In genomic region chr17:37541880-37542675, GRCh38 we compare ENCODE assay signal across 2 cellular contexts.
TF ChIP-seq lines count a peak whose summit lies in the region.

No MANE protein-coding gene starts in this region.

TF ChIP-seq in IMR-90, 13 proteins besides CTCF, POLR2A, EP300 and RAD21:
- no peak for TF ChIP-seq MAZ (IDR thresholded peaks at IDR 0.05; ENCODE audit: borderline replicate concordance, low read depth, low read length)
- TF ChIP-seq CEBPB (IDR thresholded peaks at IDR 0.05; ENCODE audit: low read depth, low read length), result peak; percentile 97
- TF ChIP-seq CHD1 (IDR thresholded peaks at IDR 0.05; ENCODE audit: low read depth, low read length), result no peak
- peak; percentile 42; the same call in 1 of the 2 replicates for TF ChIP-seq MAFK (IDR thresholded peaks at IDR 0.05; ENCODE audit: low read depth, low read length)

TF ChIP-seq in GM12878, 131 proteins besides CTCF, POLR2A, EP300 and RAD21:
- TF ChIP-seq MXI1 (IDR thresholded peaks at IDR 0.05; ENCODE audit: low read depth, low read length) (no peak), SMAD1 (IDR thresholded peaks at IDR 0.05; ENCODE audit: low read depth, partially characterized antibody) (no peak), MYC (IDR thresholded peaks at IDR 0.05; ENCODE audit: insufficient read depth, insufficient read length, insufficient replicate concordance, low read length, severe bottlenecking) (no peak), ZNF24 (IDR thresholded peaks at IDR 0.05) (no peak), NFIC (IDR thresholded peaks at IDR 0.05; ENCODE audit: low read depth, low read length) (no peak), PRDM15 (CRISPR knock-in tag; IDR thresholded peaks at IDR 0.05) (no peak), SREBF1 (IDR thresholded peaks at IDR 0.05; ENCODE audit: low read length) (no peak), PAX8 (IDR thresholded peaks at IDR 0.05) (no peak), MTA2 (IDR thresholded peaks at IDR 0.05; ENCODE audit: low read depth) (no peak), ESRRA (IDR thresholded peaks at IDR 0.05; ENCODE audit: low read length) (no peak), CREB1 (IDR thresholded peaks at IDR 0.05; ENCODE audit: low read depth) (no peak)
- TF ChIP-seq, protein P1, sequence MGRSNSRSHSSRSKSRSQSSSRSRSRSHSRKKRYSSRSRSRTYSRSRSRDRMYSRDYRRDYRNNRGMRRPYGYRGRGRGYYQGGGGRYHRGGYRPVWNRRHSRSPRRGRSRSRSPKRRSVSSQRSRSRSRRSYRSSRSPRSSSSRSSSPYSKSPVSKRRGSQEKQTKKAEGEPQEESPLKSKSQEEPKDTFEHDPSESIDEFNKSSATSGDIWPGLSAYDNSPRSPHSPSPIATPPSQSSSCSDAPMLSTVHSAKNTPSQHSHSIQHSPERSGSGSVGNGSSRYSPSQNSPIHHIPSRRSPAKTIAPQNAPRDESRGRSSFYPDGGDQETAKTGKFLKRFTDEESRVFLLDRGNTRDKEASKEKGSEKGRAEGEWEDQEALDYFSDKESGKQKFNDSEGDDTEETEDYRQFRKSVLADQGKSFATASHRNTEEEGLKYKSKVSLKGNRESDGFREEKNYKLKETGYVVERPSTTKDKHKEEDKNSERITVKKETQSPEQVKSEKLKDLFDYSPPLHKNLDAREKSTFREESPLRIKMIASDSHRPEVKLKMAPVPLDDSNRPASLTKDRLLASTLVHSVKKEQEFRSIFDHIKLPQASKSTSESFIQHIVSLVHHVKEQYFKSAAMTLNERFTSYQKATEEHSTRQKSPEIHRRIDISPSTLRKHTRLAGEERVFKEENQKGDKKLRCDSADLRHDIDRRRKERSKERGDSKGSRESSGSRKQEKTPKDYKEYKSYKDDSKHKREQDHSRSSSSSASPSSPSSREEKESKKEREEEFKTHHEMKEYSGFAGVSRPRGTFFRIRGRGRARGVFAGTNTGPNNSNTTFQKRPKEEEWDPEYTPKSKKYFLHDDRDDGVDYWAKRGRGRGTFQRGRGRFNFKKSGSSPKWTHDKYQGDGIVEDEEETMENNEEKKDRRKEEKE (IDR thresholded peaks at IDR 0.05), result no peak
- TF ChIP-seq, protein P2, sequence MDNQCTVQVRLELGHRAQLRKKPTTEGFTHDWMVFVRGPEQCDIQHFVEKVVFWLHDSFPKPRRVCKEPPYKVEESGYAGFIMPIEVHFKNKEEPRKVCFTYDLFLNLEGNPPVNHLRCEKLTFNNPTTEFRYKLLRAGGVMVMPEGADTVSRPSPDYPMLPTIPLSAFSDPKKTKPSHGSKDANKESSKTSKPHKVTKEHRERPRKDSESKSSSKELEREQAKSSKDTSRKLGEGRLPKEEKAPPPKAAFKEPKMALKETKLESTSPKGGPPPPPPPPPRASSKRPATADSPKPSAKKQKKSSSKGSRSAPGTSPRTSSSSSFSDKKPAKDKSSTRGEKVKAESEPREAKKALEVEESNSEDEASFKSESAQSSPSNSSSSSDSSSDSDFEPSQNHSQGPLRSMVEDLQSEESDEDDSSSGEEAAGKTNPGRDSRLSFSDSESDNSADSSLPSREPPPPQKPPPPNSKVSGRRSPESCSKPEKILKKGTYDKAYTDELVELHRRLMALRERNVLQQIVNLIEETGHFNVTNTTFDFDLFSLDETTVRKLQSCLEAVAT (IDR thresholded peaks at IDR 0.05), result no peak
